In the genomic region with DNA sequence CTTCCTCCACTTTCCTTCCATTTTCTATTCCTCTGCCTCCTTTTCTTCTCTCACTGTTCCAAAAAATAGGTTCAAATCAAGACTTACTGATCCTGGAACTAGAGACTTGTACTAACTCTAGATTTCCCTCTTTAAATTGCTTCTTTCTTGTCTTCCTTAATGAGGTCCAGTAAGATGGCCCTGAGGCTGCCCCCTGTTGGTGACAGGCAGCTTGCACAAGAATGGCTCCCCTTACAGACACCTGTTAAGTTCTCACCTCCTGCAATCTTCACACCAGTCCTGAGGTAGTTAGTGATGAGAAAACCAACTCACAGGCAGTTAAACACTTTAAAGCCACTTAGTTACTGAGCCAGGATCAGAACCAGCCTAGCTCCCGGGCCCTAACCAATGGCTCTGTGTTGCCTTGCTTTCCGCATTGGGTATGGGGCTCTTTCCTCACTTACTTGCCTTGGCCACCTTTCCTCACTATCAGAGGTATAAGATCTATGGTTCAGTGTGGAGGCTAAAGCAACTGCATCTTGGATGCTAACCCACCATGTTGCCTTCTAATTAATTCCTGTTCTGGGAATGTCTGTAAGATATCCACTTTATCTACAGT, we compare ENCODE assay signal across 8 cellular contexts.
DNase-seq lines count a peak whose midpoint lies in the region; ATAC-seq, FAIRE-seq and TF ChIP-seq lines count a peak whose summit lies in the region.

No MANE protein-coding gene starts in this region.

- ATAC-seq in HG02981 (IDR thresholded peaks at IDR 0.05; ENCODE audit: unreplicated experiment) (no peak), GM21381 (IDR thresholded peaks at IDR 0.05; ENCODE audit: unreplicated experiment) (no peak)

- no peak overlapping the region for H3K4me3 ChIP-seq in OCI-LY3 (ENCODE audit: low read length)

- H3K9me3 ChIP-seq in OCI-LY3 (ENCODE audit: insufficient read depth, low read length), result no peaks in the 10 kb centered on the region

- H3K4me2 ChIP-seq in OCI-LY3 (ENCODE audit: low read length), result no peak overlapping the region

- H3K79me2 ChIP-seq in OCI-LY3 (ENCODE audit: low read length), result no peaks in the 10 kb centered on the region

- DNase-seq in COLO668 (lab: John Stamatoyannopoulos, UW; ENCODE audit: unreplicated experiment) (peak; percentile 5), GM12892 (ENCODE audit: insufficient read length) (no peak), iPS DF 4.7 (ENCODE audit: extremely low read depth, low spot score) (peak; percentile 51), RCC 7860 (ENCODE audit: low spot score) (no peak), medulla oblongata (ENCODE audit: extremely low spot score) (no peak)

- no peak overlapping the region for H3K9ac ChIP-seq in OCI-LY3 (ENCODE audit: low read length)

- FAIRE-seq in GM12892 (lab: Jason Lieb, UNC) (peak; percentile 5), RCC 7860 (lab: Jason Lieb, UNC) (no peak)

- peak; percentile 58 for TF ChIP-seq CTCF in OCI-LY3 (IDR thresholded peaks at IDR 0.05; ENCODE audit: low read depth, low read length)

- no peak overlapping the region for H2AFZ ChIP-seq in OCI-LY3 (ENCODE audit: low read depth, low read length)

- no peak for TF ChIP-seq POLR2A in GM12892 (IDR thresholded peaks at IDR 0.05; ENCODE audit: low read depth, low read length)

- no peaks in the 10 kb centered on the region for H4K20me1 ChIP-seq in OCI-LY3 (ENCODE audit: insufficient read depth, low read length)

- H3K36me3 ChIP-seq in OCI-LY3 (replicated peaks; ENCODE audit: low read depth, low read length), result no peaks in the 10 kb centered on the region

- no peaks in the 10 kb centered on the region for H3K4me1 ChIP-seq in OCI-LY3 (ENCODE audit: low read length)

- no peak overlapping the region for H3K27ac ChIP-seq in OCI-LY3 (ENCODE audit: low read length)

- H3K27me3 ChIP-seq in OCI-LY3 (ENCODE audit: low read depth, low read length), result no peaks in the 10 kb centered on the region; the same call in 1 of the 2 replicates

Comparison
In these comparisons a context has a peak if more than half of its experiments do, and no peak if none do; other contexts are left out.
1. DNase-seq: peak in COLO668 (single experiment) and iPS DF 4.7 (single experiment); none in GM12892 (single experiment), RCC 7860 (single experiment) and medulla oblongata (single experiment).